In the genomic region with DNA sequence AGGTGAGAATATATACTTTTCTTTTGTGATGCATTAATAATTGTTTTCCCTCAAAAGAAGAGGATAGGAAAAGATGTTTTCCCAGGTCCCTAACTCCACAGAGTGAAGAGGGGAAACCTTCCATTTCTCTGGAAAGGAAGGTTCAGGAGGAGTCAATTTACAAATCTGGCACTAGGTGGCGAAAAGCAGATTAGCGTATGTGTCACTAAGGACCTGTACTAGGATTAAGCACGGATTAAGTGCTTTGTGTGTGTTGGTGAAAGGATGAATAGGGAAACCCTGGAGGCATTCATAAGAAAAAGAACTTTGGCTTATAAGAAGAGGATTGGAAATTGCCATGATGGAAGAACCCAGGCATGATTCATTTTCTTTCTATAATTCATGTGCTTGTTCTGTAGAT, we compare ENCODE assay signal across 8 cellular contexts.
DNase-seq lines count a peak whose midpoint lies in the region; ATAC-seq and TF ChIP-seq lines count a peak whose summit lies in the region.

No MANE protein-coding gene starts in this region.

- H3K27me3 ChIP-seq in Loucy (ENCODE audit: insufficient read depth, low read length, poor library complexity, severe bottlenecking) = no peaks in the 10 kb centered on the region
- no peaks in the 10 kb centered on the region for H3K27me3 ChIP-seq in neural cell (ENCODE audit: insufficient read depth, low read depth, low read length)

- H3K9me2 ChIP-seq in Loucy (replicated peaks; ENCODE audit: low read depth, low read length) (no peaks in the 10 kb centered on the region), neural cell (ENCODE audit: insufficient read depth, low read length) (no peaks in the 10 kb centered on the region)

- H3K27ac ChIP-seq in neural cell (ENCODE audit: low read length) = no peak overlapping the region

- H2AFZ ChIP-seq in Loucy (ENCODE audit: low read length) (no peak overlapping the region), neural cell (ENCODE audit: low read depth, low read length) (no peak overlapping the region)

- H3K79me2 ChIP-seq in Loucy (ENCODE audit: insufficient read depth, low read length) = no peaks in the 10 kb centered on the region
- no peaks in the 10 kb centered on the region for H3K79me2 ChIP-seq in neural cell (replicated peaks; ENCODE audit: insufficient read depth, low read length)

- no peak overlapping the region for H3K4me2 ChIP-seq in Loucy (ENCODE audit: low read depth, low read length, poor library complexity, severe bottlenecking)
- H3K4me2 ChIP-seq in neural cell (ENCODE audit: low read length) = no peak overlapping the region

- ATAC-seq in HG03439 (IDR thresholded peaks at IDR 0.05; ENCODE audit: unreplicated experiment) = no peak
- ATAC-seq in GM21423 (IDR thresholded peaks at IDR 0.05; ENCODE audit: unreplicated experiment) = no peak
- no peak for ATAC-seq in GM21786 (IDR thresholded peaks at IDR 0.05; ENCODE audit: unreplicated experiment)

- H3F3A ChIP-seq in Loucy (ENCODE audit: low read depth) (no peaks in the 10 kb centered on the region), neural cell (ENCODE audit: insufficient read depth, low read length, poor library complexity, severe bottlenecking) (no peaks in the 10 kb centered on the region)

- no peaks in the 10 kb centered on the region for H3K9me3 ChIP-seq in Loucy (ENCODE audit: insufficient read depth, low read depth, low read length)
- no peaks in the 10 kb centered on the region for H3K9me3 ChIP-seq in neural cell (ENCODE audit: low read length)

- H3K4me3 ChIP-seq in GM12865 (ENCODE audit: low read depth, low read length) (no peak overlapping the region), Loucy (ENCODE audit: low read length, poor library complexity, severe bottlenecking) (no peak overlapping the region), neural cell (ENCODE audit: low read length) (no peak overlapping the region)

- no peaks in the 10 kb centered on the region for H3K4me1 ChIP-seq in Loucy (ENCODE audit: insufficient read depth, low read length, poor library complexity, severe bottlenecking)

- H3K9ac ChIP-seq in Loucy (ENCODE audit: low read depth, low read length, poor library complexity, severe bottlenecking) (no peak overlapping the region), neural cell (ENCODE audit: low read length) (no peak overlapping the region)

- TF ChIP-seq RAD21 in neural cell (conservative IDR thresholded peaks at IDR 0.05) = no peak

- DNase-seq in GM12865 (ENCODE audit: low read depth) (peak; percentile 51), astrocyte of the hippocampus (ENCODE audit: low read depth, low spot score) (peak; percentile 28), NCI-H187 (lab: John Stamatoyannopoulos, UW) (no peak)

- H3K36me3 ChIP-seq in Loucy (ENCODE audit: insufficient read depth, low read length) (no peaks in the 10 kb centered on the region), neural cell (ENCODE audit: insufficient read depth, low read length) (no peaks in the 10 kb centered on the region)

- TF ChIP-seq EP300 in neural cell (conservative IDR thresholded peaks at IDR 0.05; ENCODE audit: poor library complexity, severe bottlenecking) = no peak

- H4K20me1 ChIP-seq in Loucy (ENCODE audit: insufficient read depth, low read length, poor library complexity, severe bottlenecking) (no peaks in the 10 kb centered on the region), neural cell (ENCODE audit: insufficient read depth) (no peaks in the 10 kb centered on the region)

- TF ChIP-seq CTCF in GM12865 (IDR thresholded peaks at IDR 0.05; ENCODE audit: insufficient read depth, low read depth, low read length, missing control alignments) (peak; percentile 54), Loucy (conservative IDR thresholded peaks at IDR 0.05; ENCODE audit: low read length) (peak; percentile 68), neural cell (IDR thresholded peaks at IDR 0.05; ENCODE audit: poor library complexity, severe bottlenecking) (peak; percentile 33)

TF ChIP-seq in neural cell, 6 proteins besides CTCF, POLR2A, EP300 and RAD21:
- TF ChIP-seq, protein P1, sequence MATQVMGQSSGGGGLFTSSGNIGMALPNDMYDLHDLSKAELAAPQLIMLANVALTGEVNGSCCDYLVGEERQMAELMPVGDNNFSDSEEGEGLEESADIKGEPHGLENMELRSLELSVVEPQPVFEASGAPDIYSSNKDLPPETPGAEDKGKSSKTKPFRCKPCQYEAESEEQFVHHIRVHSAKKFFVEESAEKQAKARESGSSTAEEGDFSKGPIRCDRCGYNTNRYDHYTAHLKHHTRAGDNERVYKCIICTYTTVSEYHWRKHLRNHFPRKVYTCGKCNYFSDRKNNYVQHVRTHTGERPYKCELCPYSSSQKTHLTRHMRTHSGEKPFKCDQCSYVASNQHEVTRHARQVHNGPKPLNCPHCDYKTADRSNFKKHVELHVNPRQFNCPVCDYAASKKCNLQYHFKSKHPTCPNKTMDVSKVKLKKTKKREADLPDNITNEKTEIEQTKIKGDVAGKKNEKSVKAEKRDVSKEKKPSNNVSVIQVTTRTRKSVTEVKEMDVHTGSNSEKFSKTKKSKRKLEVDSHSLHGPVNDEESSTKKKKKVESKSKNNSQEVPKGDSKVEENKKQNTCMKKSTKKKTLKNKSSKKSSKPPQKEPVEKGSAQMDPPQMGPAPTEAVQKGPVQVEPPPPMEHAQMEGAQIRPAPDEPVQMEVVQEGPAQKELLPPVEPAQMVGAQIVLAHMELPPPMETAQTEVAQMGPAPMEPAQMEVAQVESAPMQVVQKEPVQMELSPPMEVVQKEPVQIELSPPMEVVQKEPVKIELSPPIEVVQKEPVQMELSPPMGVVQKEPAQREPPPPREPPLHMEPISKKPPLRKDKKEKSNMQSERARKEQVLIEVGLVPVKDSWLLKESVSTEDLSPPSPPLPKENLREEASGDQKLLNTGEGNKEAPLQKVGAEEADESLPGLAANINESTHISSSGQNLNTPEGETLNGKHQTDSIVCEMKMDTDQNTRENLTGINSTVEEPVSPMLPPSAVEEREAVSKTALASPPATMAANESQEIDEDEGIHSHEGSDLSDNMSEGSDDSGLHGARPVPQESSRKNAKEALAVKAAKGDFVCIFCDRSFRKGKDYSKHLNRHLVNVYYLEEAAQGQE (IDR thresholded peaks at IDR 0.05; ENCODE audit: borderline replicate concordance) = no peak
- TF ChIP-seq SMC3 (conservative IDR thresholded peaks at IDR 0.05; ENCODE audit: poor library complexity) = peak; percentile 25
TF ChIP-seq in neural cell: peak in this region for 1.

Comparison
In these comparisons a context has a peak if more than half of its experiments do, and no peak if none do; other contexts are left out.
1. DNase-seq: peak in GM12865 (single experiment) and astrocyte of the hippocampus (single experiment); none in NCI-H187 (0 of 2).
2. Peak in every context shown above with its lines, with median percentiles within 50 percentile points of each other: CTCF ChIP-seq.